1 cellular context compared by ENCODE assay signal in the genomic region with DNA sequence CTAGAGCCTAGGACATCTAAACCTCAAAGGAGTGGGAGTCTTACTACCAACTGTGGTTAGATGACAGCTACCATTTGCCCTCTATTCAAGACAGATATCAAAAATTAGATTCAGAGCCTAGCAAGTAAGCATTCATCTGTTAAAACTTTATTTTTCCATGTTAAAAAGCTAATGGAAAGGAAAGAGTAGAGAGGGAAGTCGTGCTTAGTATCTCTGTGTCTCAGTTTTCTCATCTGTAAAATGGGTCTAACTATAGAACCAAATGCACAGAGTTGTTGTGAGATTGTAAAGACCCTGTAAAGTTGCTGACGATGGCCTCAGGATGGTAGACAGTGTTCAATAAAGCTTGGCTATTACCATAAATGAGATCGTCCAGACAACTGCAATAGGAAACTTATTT.
A peak's percentile ranks its signal among the peaks of the same experiment; 100 is the strongest.
TF ChIP-seq lines count a peak whose summit lies in the region.

No MANE protein-coding gene starts in this region.

TF ChIP-seq in HepG2, 621 proteins besides CTCF, POLR2A, EP300 and RAD21:
- TF ChIP-seq, protein P1, sequence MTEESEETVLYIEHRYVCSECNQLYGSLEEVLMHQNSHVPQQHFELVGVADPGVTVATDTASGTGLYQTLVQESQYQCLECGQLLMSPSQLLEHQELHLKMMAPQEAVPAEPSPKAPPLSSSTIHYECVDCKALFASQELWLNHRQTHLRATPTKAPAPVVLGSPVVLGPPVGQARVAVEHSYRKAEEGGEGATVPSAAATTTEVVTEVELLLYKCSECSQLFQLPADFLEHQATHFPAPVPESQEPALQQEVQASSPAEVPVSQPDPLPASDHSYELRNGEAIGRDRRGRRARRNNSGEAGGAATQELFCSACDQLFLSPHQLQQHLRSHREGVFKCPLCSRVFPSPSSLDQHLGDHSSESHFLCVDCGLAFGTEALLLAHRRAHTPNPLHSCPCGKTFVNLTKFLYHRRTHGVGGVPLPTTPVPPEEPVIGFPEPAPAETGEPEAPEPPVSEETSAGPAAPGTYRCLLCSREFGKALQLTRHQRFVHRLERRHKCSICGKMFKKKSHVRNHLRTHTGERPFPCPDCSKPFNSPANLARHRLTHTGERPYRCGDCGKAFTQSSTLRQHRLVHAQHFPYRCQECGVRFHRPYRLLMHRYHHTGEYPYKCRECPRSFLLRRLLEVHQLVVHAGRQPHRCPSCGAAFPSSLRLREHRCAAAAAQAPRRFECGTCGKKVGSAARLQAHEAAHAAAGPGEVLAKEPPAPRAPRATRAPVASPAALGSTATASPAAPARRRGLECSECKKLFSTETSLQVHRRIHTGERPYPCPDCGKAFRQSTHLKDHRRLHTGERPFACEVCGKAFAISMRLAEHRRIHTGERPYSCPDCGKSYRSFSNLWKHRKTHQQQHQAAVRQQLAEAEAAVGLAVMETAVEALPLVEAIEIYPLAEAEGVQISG (CRISPR knock-in tag; IDR thresholded peaks at IDR 0.05): no peak
- TF ChIP-seq, protein P2, sequence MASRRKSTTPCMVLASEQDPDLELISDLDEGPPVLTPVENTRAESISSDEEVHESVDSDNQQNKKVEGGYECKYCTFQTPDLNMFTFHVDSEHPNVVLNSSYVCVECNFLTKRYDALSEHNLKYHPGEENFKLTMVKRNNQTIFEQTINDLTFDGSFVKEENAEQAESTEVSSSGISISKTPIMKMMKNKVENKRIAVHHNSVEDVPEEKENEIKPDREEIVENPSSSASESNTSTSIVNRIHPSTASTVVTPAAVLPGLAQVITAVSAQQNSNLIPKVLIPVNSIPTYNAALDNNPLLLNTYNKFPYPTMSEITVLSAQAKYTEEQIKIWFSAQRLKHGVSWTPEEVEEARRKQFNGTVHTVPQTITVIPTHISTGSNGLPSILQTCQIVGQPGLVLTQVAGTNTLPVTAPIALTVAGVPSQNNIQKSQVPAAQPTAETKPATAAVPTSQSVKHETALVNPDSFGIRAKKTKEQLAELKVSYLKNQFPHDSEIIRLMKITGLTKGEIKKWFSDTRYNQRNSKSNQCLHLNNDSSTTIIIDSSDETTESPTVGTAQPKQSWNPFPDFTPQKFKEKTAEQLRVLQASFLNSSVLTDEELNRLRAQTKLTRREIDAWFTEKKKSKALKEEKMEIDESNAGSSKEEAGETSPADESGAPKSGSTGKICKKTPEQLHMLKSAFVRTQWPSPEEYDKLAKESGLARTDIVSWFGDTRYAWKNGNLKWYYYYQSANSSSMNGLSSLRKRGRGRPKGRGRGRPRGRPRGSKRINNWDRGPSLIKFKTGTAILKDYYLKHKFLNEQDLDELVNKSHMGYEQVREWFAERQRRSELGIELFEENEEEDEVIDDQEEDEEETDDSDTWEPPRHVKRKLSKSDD (CRISPR knock-in tag; IDR thresholded peaks at IDR 0.05; ENCODE audit: low read depth): no peak
- no peak for TF ChIP-seq HOXA9 (CRISPR knock-in tag; IDR thresholded peaks at IDR 0.05; ENCODE audit: borderline replicate concordance)
- TF ChIP-seq ZNF629 (CRISPR knock-in tag; conservative IDR thresholded peaks at IDR 0.05): 0 out of 2 replicates have a peak, but pooled peaks have one; percentile 10
TF ChIP-seq in HepG2: peak in this region for 1.
